ENCODE assay signal across 9 cellular contexts in genomic region chr1:55868026-55868425, GRCh38.
DNase-seq lines count a peak whose midpoint lies in the region; ATAC-seq and TF ChIP-seq lines count a peak whose summit lies in the region.
"Had no signal": no experiment of that assay in that cellular context is flagged by ENCODE, and none has a peak within 500 bp of the region (broad histone marks: within the 10 kb centered on the region; RNA-seq: fewer than 3 reads in every experiment).

No MANE protein-coding gene starts in this region.

- TF ChIP-seq CTCF in endodermal cell (conservative IDR thresholded peaks at IDR 0.05) (peak; percentile 32), psoas muscle (IDR thresholded peaks at IDR 0.05) (peak; percentile 20)

- H3K4me1 Mint-ChIP-seq in endodermal cell: peaks cover 4% of the 10 kb centered on the region

- H3K9me3 ChIP-seq in endodermal cell (ENCODE audit: control insufficient read depth, low read length): no peaks in the 10 kb centered on the region
- no peaks in the 10 kb centered on the region for H3K9me3 ChIP-seq in psoas muscle

- H3K36me3 ChIP-seq in endodermal cell (ENCODE audit: control insufficient read depth, insufficient read depth, low read length) (no peaks in the 10 kb centered on the region), psoas muscle (ENCODE audit: insufficient read depth in 1 of 2, low read depth in 1 of 2) (no peaks in the 10 kb centered on the region)

- 67 to 84% methylated on average over 1 to 2 of the region's 2 CpGs for WGBS in endodermal cell (ENCODE audit: insufficient coverage in 1 of 2, insufficient read length in 1 of 2), 2 experiments
- 18 to 41% (median 26%) methylated on average over 2 of the region's 2 CpGs for WGBS in psoas muscle, 3 donors

- H3K4me1 ChIP-seq in endodermal cell (ENCODE audit: control insufficient read depth, insufficient read depth, low read length) (no peaks in the 10 kb centered on the region), psoas muscle (peaks cover 24% of the 10 kb centered on the region)

- H3K27me3 ChIP-seq in endodermal cell (ENCODE audit: control insufficient read depth, insufficient read depth, low read length, poor library complexity, severe bottlenecking) (no peaks in the 10 kb centered on the region), psoas muscle (ENCODE audit: insufficient read depth in 3 of 3, low read length in 2 of 3) (no peaks in the 10 kb centered on the region)

- DNase-seq in HCEC 1CT: peak; percentile 44
- peak; percentile 62 for DNase-seq in NCI-H446 treated with DMSO at 0.1 percent for 48 hours (lab: John Stamatoyannopoulos, UW)
- no peak for DNase-seq in endodermal cell
- no peak for DNase-seq in psoas muscle
- DNase-seq in GF-D8 (lab: John Stamatoyannopoulos, UW): no peak
- no peak for DNase-seq in T-helper 9 cell
- no peak for DNase-seq in NOMO-1 treated with dmso at 0.1 percent for 144 hours (lab: John Stamatoyannopoulos, UW; ENCODE audit: unreplicated experiment)
- DNase-seq: activated naive CD4-positive, alpha-beta T cell; GDM1 had no signal

- no peaks in the 10 kb centered on the region for H3K36me3 Mint-ChIP-seq in endodermal cell (ENCODE audit: low read depth)

- peaks cover 2% of the 10 kb centered on the region for H3K27me3 Mint-ChIP-seq in endodermal cell (ENCODE audit: insufficient read depth)

- no peak overlapping the region for H3K9ac ChIP-seq in endodermal cell (ENCODE audit: extremely low read depth, low read length, poor library complexity, severe bottlenecking)

- peak in 1 of 4 donors; percentile 55 for ATAC-seq in psoas muscle

- H3K27ac Mint-ChIP-seq in endodermal cell: no peak overlapping the region

- no peak overlapping the region for H3K4me3 ChIP-seq in endodermal cell (ENCODE audit: low read length)
- H3K4me3 ChIP-seq in psoas muscle: no peak overlapping the region

- H3K9me3 Mint-ChIP-seq in endodermal cell: no peaks in the 10 kb centered on the region

- intact Hi-C loops in psoas muscle (cut with DNase I): loop anchor here in 1 of 2 donors (10.0 kb wide), 1 partner anchor 387 kb away; no protein-coding TSS in a partner anchor

- no peak overlapping the region for H3K27ac ChIP-seq in endodermal cell (ENCODE audit: low read depth, low read length)
- no peak overlapping the region for H3K27ac ChIP-seq in psoas muscle

- no peak overlapping the region for H3K4me3 Mint-ChIP-seq in endodermal cell

Comparison
In these comparisons a context has a peak if more than half of its experiments do, and no peak if none do; other contexts are left out.
1. DNase-seq: peak in HCEC 1CT (single experiment) and NCI-H446 treated with DMSO at 0.1 percent for 48 hours (single experiment); none in endodermal cell (single experiment), psoas muscle (0 of 2), GF-D8 (single experiment), T-helper 9 cell (single experiment) and NOMO-1 treated with dmso at 0.1 percent for 144 hours (single experiment).